In the genomic region with DNA sequence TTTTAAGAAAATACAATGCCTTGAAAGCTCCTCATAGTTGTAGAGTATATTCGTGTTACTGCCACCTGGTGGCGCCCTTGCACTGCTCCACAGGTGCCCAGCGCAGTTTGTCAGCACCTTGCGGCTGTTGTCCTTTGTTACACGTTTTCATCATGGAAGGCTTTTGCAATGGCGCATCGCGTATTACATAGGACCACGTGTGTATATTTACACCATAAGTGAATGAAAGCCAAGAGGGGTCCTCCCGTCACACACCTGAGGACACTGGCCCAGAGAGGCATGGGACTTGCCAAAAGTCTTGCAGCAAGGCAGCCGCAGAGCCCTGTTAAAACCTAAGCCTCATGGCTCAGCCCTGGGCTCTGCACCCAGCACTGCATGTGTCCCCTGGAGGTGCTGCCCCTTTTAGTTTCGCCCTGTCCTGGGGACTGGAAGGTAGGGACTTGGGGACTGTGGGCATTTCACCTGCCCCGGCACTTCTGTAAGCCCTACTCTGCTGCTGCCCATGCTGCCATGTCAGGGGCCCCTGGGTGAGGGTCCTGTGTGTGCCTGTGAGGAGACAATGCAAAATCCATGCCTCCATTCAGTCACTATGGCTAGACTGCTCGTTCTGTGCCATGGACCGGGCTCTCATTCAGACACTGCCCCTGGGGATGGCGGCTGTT, we compare ENCODE assay signal across 9 cellular contexts.
DNase-seq lines count a peak whose midpoint lies in the region; ATAC-seq and TF ChIP-seq lines count a peak whose summit lies in the region.
"Had no signal": no experiment of that assay in that cellular context is flagged by ENCODE, and none has a peak within 500 bp of the region (broad histone marks: within the 10 kb centered on the region; RNA-seq: fewer than 3 reads in every experiment).

No MANE protein-coding gene starts in this region.

- in situ Hi-C loops in brain microvascular endothelial cell (cut with HindIII; ENCODE audit: low pct_ligation_motif_present, low sequenced_read_pairs), result no loop called here

- peaks cover 39% of the 10 kb centered on the region for H3K36me3 ChIP-seq in brain microvascular endothelial cell (replicated peaks)

- no peak for ATAC-seq in HG03025 (IDR thresholded peaks at IDR 0.05; ENCODE audit: low FRiP score, unreplicated experiment)

- no peak overlapping the region for H3K27ac ChIP-seq in brain microvascular endothelial cell
- H3K27ac ChIP-seq: BLaER1 treated with 17β-estradiol and CSF1 and Interleukin-3, amounts not matched to agents 10 nM and 100 nM had no signal

- H3K4me3 ChIP-seq in brain microvascular endothelial cell (ENCODE audit: low read depth, low read length), result no peak overlapping the region
- H3K4me3 ChIP-seq: BLaER1 treated with 17β-estradiol and CSF1 and Interleukin-3, amounts not matched to agents 10 nM and 100 nM had no signal

- DNase-seq in NCI-H187 (lab: John Stamatoyannopoulos, UW) (peak; percentile 4 to 13), NCI-H187 treated with DMSO at 0.1 percent for 48 hours (lab: John Stamatoyannopoulos, UW) (no peak), NCI-H2107 (lab: John Stamatoyannopoulos, UW) (peak; percentile 56), UCSD-AML1 (lab: John Stamatoyannopoulos, UW; ENCODE audit: unreplicated experiment) (peak; percentile 51), brain microvascular endothelial cell (peak; percentile 60), inferior parietal cortex (ENCODE audit: extremely low spot score) (peak; percentile 64)
- DNase-seq in stimulated activated CD4-positive, alpha-beta T cell treated with anti-CD3 and anti-CD28 coated beads, Interleukin-15, amount 100 ng/mL, for 48 hours (ENCODE audit: low read depth in 2 of 2), result peak; percentile 50 to 52

- peak; percentile 86 for TF ChIP-seq CTCF in brain microvascular endothelial cell (IDR thresholded peaks at IDR 0.05; ENCODE audit: low read depth, low read length, missing control alignments)

- no peaks in the 10 kb centered on the region for H3K27me3 ChIP-seq in brain microvascular endothelial cell (replicated peaks)
- H3K27me3 ChIP-seq: BLaER1 treated with 17β-estradiol and CSF1 and Interleukin-3, amounts not matched to agents 10 nM and 100 nM had no signal
